In genomic region chr14:101877766-101878165, GRCh38 we compare ENCODE assay signal across 12 cellular contexts.
A peak's percentile ranks its signal among the peaks of the same experiment; 100 is the strongest.
DNase-seq lines count a peak whose midpoint lies in the region; ATAC-seq and TF ChIP-seq lines count a peak whose summit lies in the region.
"Had no signal": no experiment of that assay in that cellular context is flagged by ENCODE, and none has a peak within 500 bp of the region (broad histone marks: within the 10 kb centered on the region; RNA-seq: fewer than 3 reads in every experiment).

No MANE protein-coding gene starts in this region.

- H3K4me3 Mint-ChIP-seq in activated T-cell treated with anti-CD3 and anti-CD28 coated beads, Interleukin-2, amount 50 U/mL, for 24 hours = peak overlapping the region; percentile 57
- H3K4me3 Mint-ChIP-seq in T-cell (peak overlapping the region; percentile 17 to 55 (median 41)), endothelial cell (ENCODE audit: unreplicated experiment) (peak overlapping the region; percentile 47)

- H3K4me1 ChIP-seq in rectal smooth muscle tissue (ENCODE audit: control insufficient read depth, insufficient read depth, low read length) (peaks cover 24% of the 10 kb centered on the region), mucosa of descending colon (ENCODE audit: low read depth) (peaks cover 34% of the 10 kb centered on the region)

- no peaks in the 10 kb centered on the region for H3K27me3 Mint-ChIP-seq in activated T-cell treated with anti-CD3 and anti-CD28 coated beads, Interleukin-2, amount 50 U/mL, for 24 hours
- H3K27me3 Mint-ChIP-seq in T-cell (no peaks in the 10 kb centered on the region), endothelial cell (ENCODE audit: unreplicated experiment) (peaks cover 3% of the 10 kb centered on the region)

- CTCF ChIA-PET in T-cell (lab: Charles Lee) = no interaction called here
- CTCF ChIA-PET in HEK293T (lab: Yijun Ruan, JAX) = no interaction called here

- DNase-seq in activated T-cell treated with anti-CD3 and anti-CD28 coated beads, Interleukin-2, amount 50 U/mL, for 24 hours = no peak
- DNase-seq in activated T-cell treated with anti-CD3 and anti-CD28 coated beads, Interleukin-2, amount 50 U/mL, for 1 hour = no peak
- DNase-seq in T-cell (no peak), endothelial cell (ENCODE audit: low spot score) (no peak), SIG-M5 (lab: John Stamatoyannopoulos, UW) (no peak), mucosa of descending colon (no peak), HEK293T (ENCODE audit: extremely low spot score) (no peak)
- DNase-seq: IMR-90, NCI-H187 treated with DMSO at 0.1 percent for 48 hours, OCI-M1, thyroid gland had no signal

- no peaks in the 10 kb centered on the region for H3K36me3 ChIP-seq in rectal smooth muscle tissue (ENCODE audit: control insufficient read depth, insufficient read depth, low read length)
- H3K36me3 ChIP-seq in mucosa of descending colon (ENCODE audit: low read depth) = no peaks in the 10 kb centered on the region
- H3K36me3 ChIP-seq: thyroid gland had no signal

- ATAC-seq in T-cell (replicated peaks in 1 of 4) (no peak), mucosa of descending colon (no peak)

- H3K4me1 Mint-ChIP-seq in activated T-cell treated with anti-CD3 and anti-CD28 coated beads, Interleukin-2, amount 50 U/mL, for 24 hours (ENCODE audit: low read depth) = peaks cover 85% of the 10 kb centered on the region
- H3K4me1 Mint-ChIP-seq in T-cell (peaks cover 70 to 89% (median 77%) of the 10 kb centered on the region in 3 donors), endothelial cell (ENCODE audit: unreplicated experiment) (no peaks in the 10 kb centered on the region)

- H3K27ac Mint-ChIP-seq in activated T-cell treated with anti-CD3 and anti-CD28 coated beads, Interleukin-2, amount 50 U/mL, for 24 hours = peak overlapping the region; percentile 96
- H3K27ac Mint-ChIP-seq in T-cell = peak overlapping the region; percentile 76 to 91
- H3K27ac Mint-ChIP-seq in endothelial cell (ENCODE audit: unreplicated experiment) = no peak overlapping the region

- H3K27ac ChIP-seq in rectal smooth muscle tissue (ENCODE audit: low read depth, low read length) = peak overlapping the region; percentile 16

- no peaks in the 10 kb centered on the region for H3K9me3 ChIP-seq in mucosa of descending colon
- H3K9me3 ChIP-seq: thyroid gland had no signal

- intact Hi-C loops in mucosa of descending colon (cut with DNase I, micrococcal nuclease) = no loop called here

- no peak overlapping the region for H3K4me3 ChIP-seq in rectal smooth muscle tissue (ENCODE audit: low read length)
- H3K4me3 ChIP-seq in mucosa of descending colon = no peak overlapping the region
- H3K4me3 ChIP-seq: thyroid gland had no signal

- no peaks in the 10 kb centered on the region for H3K9me3 Mint-ChIP-seq in activated T-cell treated with anti-CD3 and anti-CD28 coated beads, Interleukin-2, amount 50 U/mL, for 24 hours
- H3K9me3 Mint-ChIP-seq in T-cell = no peaks in the 10 kb centered on the region
- no peaks in the 10 kb centered on the region for H3K9me3 Mint-ChIP-seq in endothelial cell (ENCODE audit: unreplicated experiment)

- POLR2A ChIA-PET in T-cell (lab: Charles Lee) = no interaction called here
- POLR2A ChIA-PET in HEK293T (lab: Yijun Ruan, JAX) = no interaction called here

- TF ChIP-seq CTCF in endothelial cell (IDR thresholded peaks at IDR 0.05; ENCODE audit: unreplicated experiment) (no peak), mucosa of descending colon (IDR thresholded peaks at IDR 0.05) (no peak)

- H3K27me3 ChIP-seq in rectal smooth muscle tissue (ENCODE audit: control insufficient read depth, insufficient read depth, low read length) = no peaks in the 10 kb centered on the region
- H3K27me3 ChIP-seq: thyroid gland had no signal

- no peak overlapping the region for H3K9ac ChIP-seq in rectal smooth muscle tissue (ENCODE audit: low read length)

- peaks cover 65% of the 10 kb centered on the region for H3K36me3 Mint-ChIP-seq in activated T-cell treated with anti-CD3 and anti-CD28 coated beads, Interleukin-2, amount 50 U/mL, for 24 hours (ENCODE audit: low read depth)
- H3K36me3 Mint-ChIP-seq in T-cell (peaks cover 39% of the 10 kb centered on the region), endothelial cell (ENCODE audit: low read depth, unreplicated experiment) (peaks cover 5% of the 10 kb centered on the region)

TF ChIP-seq in HEK293T, 16 proteins besides CTCF, POLR2A, EP300 and RAD21:
- TF ChIP-seq TARDBP (IDR thresholded peaks at IDR 0.05) = no peak
- no peak for TF ChIP-seq SP1 (IDR thresholded peaks at IDR 0.05)
- no peak for TF ChIP-seq ARNT (IDR thresholded peaks at IDR 0.05)
- no peak for TF ChIP-seq ZNF384 (IDR thresholded peaks at IDR 0.05)
- no peak for TF ChIP-seq ELF4 (IDR thresholded peaks at IDR 0.05)
- TF ChIP-seq FOXK2 (IDR thresholded peaks at IDR 0.05) = no peak
- no peak for TF ChIP-seq FOXM1 (IDR thresholded peaks at IDR 0.05; ENCODE audit: borderline replicate concordance)
- TF ChIP-seq HDGF (IDR thresholded peaks at IDR 0.05; ENCODE audit: borderline replicate concordance) = no peak
- TF ChIP-seq NFRKB (IDR thresholded peaks at IDR 0.05) = no peak
- no peak for TF ChIP-seq BHLHE40 (IDR thresholded peaks at IDR 0.05; ENCODE audit: borderline replicate concordance)
TF ChIP-seq in HEK293T: peak in this region for 0.
